1 cellular context compared by ENCODE assay signal in genomic region chr11:6234314-6235031, GRCh38.
TF ChIP-seq lines count a peak whose summit lies in the region.

Gene FHIP1B (minus strand): TSS chr11:6234636. CDS start chr11:6224516, 10,120 bp downstream.

TF ChIP-seq in HepG2, 621 proteins besides CTCF, POLR2A, EP300 and RAD21 (continued from another document and continues in another):
- no peak for TF ChIP-seq CBX2 (IDR thresholded peaks at IDR 0.05; ENCODE audit: low read depth, low read length)
- 0 out of 2 replicates have a peak, but pooled peaks have one; percentile 47 for TF ChIP-seq CBX2 (CRISPR knock-in tag; IDR thresholded peaks at IDR 0.05; ENCODE audit: low read depth)
- no peak for TF ChIP-seq THAP8 (CRISPR knock-in tag; IDR thresholded peaks at IDR 0.05; ENCODE audit: borderline replicate concordance)
- no peak for TF ChIP-seq SIX4 (CRISPR knock-in tag; IDR thresholded peaks at IDR 0.05)
- TF ChIP-seq NONO (IDR thresholded peaks at IDR 0.05): no peak
- TF ChIP-seq NONO (CRISPR knock-in tag; conservative IDR thresholded peaks at IDR 0.05): peak; percentile 79
- TF ChIP-seq CCDC6 (CRISPR knock-in tag; IDR thresholded peaks at IDR 0.05): 0 out of 2 replicates have a peak, but pooled peaks have one; percentile 47
- TF ChIP-seq ELF3 (CRISPR knock-in tag; IDR thresholded peaks at IDR 0.05): no peak
- TF ChIP-seq FOXO4 (CRISPR knock-in tag; conservative IDR thresholded peaks at IDR 0.05): no peak
- no peak for TF ChIP-seq HNF1A (IDR thresholded peaks at IDR 0.05; ENCODE audit: low read depth)
- peak; percentile 34; the same call in 1 of the 2 replicates for TF ChIP-seq HNF1A (CRISPR knock-in tag; IDR thresholded peaks at IDR 0.05; ENCODE audit: borderline replicate concordance)
- peak; percentile 89 for TF ChIP-seq NR2C2 (CRISPR knock-in tag; IDR thresholded peaks at IDR 0.05; ENCODE audit: borderline replicate concordance)
- no peak for TF ChIP-seq ETS1 (CRISPR knock-in tag; IDR thresholded peaks at IDR 0.05)
- TF ChIP-seq ARHGAP35 (CRISPR knock-in tag; IDR thresholded peaks at IDR 0.05; ENCODE audit: borderline replicate concordance): no peak
- peak; percentile 68; the same call in 1 of the 2 replicates for TF ChIP-seq ARNT2 (CRISPR knock-in tag; IDR thresholded peaks at IDR 0.05; ENCODE audit: low read depth)
- TF ChIP-seq LRRFIP1 (CRISPR knock-in tag; conservative IDR thresholded peaks at IDR 0.05): no peak
- peak; percentile 66; the same call in 1 of the 2 replicates for TF ChIP-seq MYC (CRISPR knock-in tag; IDR thresholded peaks at IDR 0.05; ENCODE audit: borderline replicate concordance)
- TF ChIP-seq WIZ (CRISPR knock-in tag; IDR thresholded peaks at IDR 0.05): no peak
- TF ChIP-seq KDM5A (IDR thresholded peaks at IDR 0.05; ENCODE audit: borderline replicate concordance, low read length): peak; percentile 32; the same call in 1 of the 2 replicates
- TF ChIP-seq DDIT3 (CRISPR knock-in tag; IDR thresholded peaks at IDR 0.05): no peak
- TF ChIP-seq TFE3 (CRISPR knock-in tag; IDR thresholded peaks at IDR 0.05): 0 out of 2 replicates have a peak, but pooled peaks have one; percentile 41
- peak; percentile 62 for TF ChIP-seq ELF1 (CRISPR knock-in tag; IDR thresholded peaks at IDR 0.05)
- no peak; the same call in 1 of the 2 replicates for TF ChIP-seq ZNF598 (CRISPR knock-in tag; IDR thresholded peaks at IDR 0.05; ENCODE audit: borderline replicate concordance)
- TF ChIP-seq TIGD3 (CRISPR knock-in tag; IDR thresholded peaks at IDR 0.05; ENCODE audit: borderline replicate concordance): no peak
- no peak for TF ChIP-seq ZNF136 (CRISPR knock-in tag; IDR thresholded peaks at IDR 0.05; ENCODE audit: low read depth)
- 0 out of 2 replicates have a peak, but pooled peaks have one; percentile 30 for TF ChIP-seq CC2D1A (CRISPR knock-in tag; IDR thresholded peaks at IDR 0.05)
- TF ChIP-seq ZFX (CRISPR knock-in tag; IDR thresholded peaks at IDR 0.05; ENCODE audit: low read depth): peak; percentile 93
- TF ChIP-seq TFAP4 (IDR thresholded peaks at IDR 0.05; ENCODE audit: borderline replicate concordance, low read depth): peak; percentile 36; the same call in 1 of the 2 replicates
- TF ChIP-seq E2F1 (CRISPR knock-in tag; IDR thresholded peaks at IDR 0.05): peak; percentile 64; the same call in 1 of the 2 replicates
- TF ChIP-seq ZNF577 (CRISPR knock-in tag; IDR thresholded peaks at IDR 0.05; ENCODE audit: borderline replicate concordance, low read depth): no peak
- TF ChIP-seq PAXIP1 (CRISPR knock-in tag; conservative IDR thresholded peaks at IDR 0.05): peak; percentile 50; the same call in 1 of the 2 replicates
- TF ChIP-seq ZNF589 (CRISPR knock-in tag; conservative IDR thresholded peaks at IDR 0.05): no peak
- TF ChIP-seq RXRA (CRISPR knock-in tag; IDR thresholded peaks at IDR 0.05): no peak
- no peak for TF ChIP-seq MED8 (CRISPR knock-in tag; IDR thresholded peaks at IDR 0.05; ENCODE audit: insufficient replicate concordance)
- peak; percentile 44; the same call in 1 of the 2 replicates for TF ChIP-seq FOXA3 (CRISPR knock-in tag; IDR thresholded peaks at IDR 0.05)
- TF ChIP-seq CCAR2 (optimal IDR thresholded peaks at IDR 0.05; ENCODE audit: low read depth, low read length): no peak
- no peak; the same call in 1 of the 2 replicates for TF ChIP-seq GTF3A (CRISPR knock-in tag; conservative IDR thresholded peaks at IDR 0.05)
- 0 out of 2 replicates have a peak, but pooled peaks have one; percentile 38 for TF ChIP-seq NFKB2 (CRISPR knock-in tag; IDR thresholded peaks at IDR 0.05; ENCODE audit: borderline replicate concordance)
- TF ChIP-seq FOXP1 (IDR thresholded peaks at IDR 0.05): no peak
- TF ChIP-seq FOXP1 (CRISPR knock-in tag; IDR thresholded peaks at IDR 0.05): no peak
